Comparison of ENCODE assay signal across 17 cellular contexts in genomic region chr11:18798941-18799469, GRCh38. TPM values are rescaled to one million over a fixed set of nuclear protein-coding genes. Genes with fewer than 3 reads are reported as not detected.
"Had no signal": no experiment of that assay in that cellular context is flagged by ENCODE, and none has a peak within 500 bp of the region (broad histone marks: within the 10 kb centered on the region; RNA-seq: fewer than 3 reads in every experiment).

No MANE protein-coding gene starts in this region.

- DNase-seq: activated CD4-positive, alpha-beta T cell treated with anti-CD3 and anti-CD28 coated beads, Interleukin-2, amount 10 ng/mL, durations not matched to agents 24 days and 14 days; activated naive CD4-positive, alpha-beta T cell; activated T-cell treated with anti-CD3 and anti-CD28 coated beads, Interleukin-2, amount 50 U/mL, for 24 hours; glutamatergic neuron; immature natural killer cell; left lung; sigmoid colon; stimulated activated CD4-positive, alpha-beta T cell treated with anti-CD3 and anti-CD28 coated beads, Interleukin-12 subunit alpha, Interleukin-12 subunit beta, amount 100 ng/mL, for 4 hours; stimulated activated naive CD4-positive, alpha-beta T cell treated with Interleukin-2 at 50 U/mL for 16 hours; SW 1271; upper lobe of right lung had no signal

- H3K27ac Mint-ChIP-seq: activated CD4-positive, alpha-beta T cell treated with anti-CD3 and anti-CD28 coated beads, Interleukin-2, amount 10 ng/mL, durations not matched to agents 24 days and 14 days; activated T-cell treated with anti-CD3 and anti-CD28 coated beads, Interleukin-2, amount 50 U/mL, for 24 hours; immature natural killer cell; memory B cell had no signal

- H3K36me3 ChIP-seq: left lung, sigmoid colon, SJSA1, upper lobe of right lung had no signal

- H3K27me3 ChIP-seq: sigmoid colon, SJSA1 had no signal

- ATAC-seq: left lung, upper lobe of right lung had no signal

- H3K36me3 Mint-ChIP-seq: immature natural killer cell, memory B cell had no signal

- H3K9me3 Mint-ChIP-seq: activated CD4-positive, alpha-beta T cell treated with anti-CD3 and anti-CD28 coated beads, Interleukin-2, amount 10 ng/mL, durations not matched to agents 24 days and 14 days; activated T-cell treated with anti-CD3 and anti-CD28 coated beads, Interleukin-2, amount 50 U/mL, for 24 hours; immature natural killer cell; memory B cell had no signal

- H3K4me3 Mint-ChIP-seq: activated CD4-positive, alpha-beta T cell treated with anti-CD3 and anti-CD28 coated beads, Interleukin-2, amount 10 ng/mL, durations not matched to agents 24 days and 14 days; activated T-cell treated with anti-CD3 and anti-CD28 coated beads, Interleukin-2, amount 50 U/mL, for 24 hours; immature natural killer cell; memory B cell had no signal

- H3K4me1 ChIP-seq: left lung, sigmoid colon, SJSA1, upper lobe of right lung had no signal

- H3K9me3 ChIP-seq: left lung, sigmoid colon, SJSA1, upper lobe of right lung had no signal

- H3K4me3 ChIP-seq: left lung, sigmoid colon, SJSA1, upper lobe of right lung had no signal

- H3K27ac ChIP-seq: left lung, sigmoid colon, SJSA1, upper lobe of right lung, VCaP had no signal

- H3K4me1 Mint-ChIP-seq: activated CD4-positive, alpha-beta T cell treated with anti-CD3 and anti-CD28 coated beads, Interleukin-2, amount 10 ng/mL, durations not matched to agents 24 days and 14 days; immature natural killer cell had no signal

RNA-seq across cellular contexts. Expression of gene PTPN5, which starts 7.4 kb away (rescaled TPM):
- total RNA-seq: activated CD4-positive, alpha-beta T cell treated with anti-CD3 and anti-CD28 coated beads, Interleukin-2, amount 10 ng/mL, durations not matched to agents 24 days and 14 days; activated CD8-positive, alpha-beta memory T cell treated with anti-CD3 and anti-CD28 coated beads for 36 hours; endothelial cell of umbilical vein; osteoblast; SJSA1 had no signal
- polyA plus RNA-seq: endothelial cell of umbilical vein, immature natural killer cell had no signal
